29 cellular contexts compared by ENCODE assay signal in genomic region chr17:31452101-31452500, GRCh38.
DNase-seq lines count a peak whose midpoint lies in the region; ATAC-seq and TF ChIP-seq lines count a peak whose summit lies in the region.
"Had no signal": no experiment of that assay in that cellular context is flagged by ENCODE, and none has a peak within 500 bp of the region (broad histone marks: within the 10 kb centered on the region; RNA-seq: fewer than 3 reads in every experiment).

No MANE protein-coding gene starts in this region.

- H3K9me3 ChIP-seq in BLaER1 (no peaks in the 10 kb centered on the region), H9 (ENCODE audit: control insufficient read depth, low read depth, low read length) (no peaks in the 10 kb centered on the region), neural progenitor cell (ENCODE audit: low read depth) (no peaks in the 10 kb centered on the region)
- H3K9me3 ChIP-seq: left lung, Peyer's patch, psoas muscle, thoracic aorta had no signal

- 0 out of 2 replicates have a peak overlapping the region, but pooled peaks have one; percentile 22 for H3K27ac ChIP-seq in BLaER1
- H3K27ac ChIP-seq in H9 (ENCODE audit: insufficient read length, low read depth, low read length): no peak overlapping the region
- H3K27ac ChIP-seq in neural progenitor cell: no peak overlapping the region
- H3K27ac ChIP-seq: cardiac muscle cell, hepatocyte, left lung, psoas muscle, skin epidermis, thoracic aorta, WERI-Rb-1 had no signal

- H3F3A ChIP-seq in neural progenitor cell (ENCODE audit: low read depth): peaks cover 7% of the 10 kb centered on the region

- H3K27me3 Mint-ChIP-seq in H9 (ENCODE audit: low read depth) (no peaks in the 10 kb centered on the region; the same call in 1 of the 2 replicates), brain (peaks cover 3% of the 10 kb centered on the region), neural progenitor cell (ENCODE audit: insufficient read depth, low read depth) (peaks cover 7% of the 10 kb centered on the region)

- WGBS in H9 (ENCODE audit: extremely low coverage, insufficient read length, low lambda C conversion rate): no CpG with 5 or more reads among the region's 4 CpGs

- TF ChIP-seq CTCF in H9 (conservative IDR thresholded peaks at IDR 0.05) (no peak), brain (conservative IDR thresholded peaks at IDR 0.05) (no peak), neural progenitor cell (IDR thresholded peaks at IDR 0.05) (no peak)

- no peak overlapping the region for H4K91ac ChIP-seq in H9 (ENCODE audit: insufficient read length, low read depth, low read length)

- no peak overlapping the region for H2BK120ac ChIP-seq in H9 (ENCODE audit: low read depth, low read length, poor library complexity, severe bottlenecking)

- no peak overlapping the region for H3K14ac ChIP-seq in H9 (ENCODE audit: insufficient read depth, low read length)

- no peak overlapping the region for H2AK5ac ChIP-seq in H9 (ENCODE audit: insufficient read length, low read length)

- no peaks in the 10 kb centered on the region for H3K36me3 ChIP-seq in BLaER1
- H3K36me3 ChIP-seq in neural progenitor cell: no peaks in the 10 kb centered on the region
- H3K36me3 ChIP-seq: cardiac muscle cell, left lung, Peyer's patch, thoracic aorta, WERI-Rb-1 had no signal

- H3K27ac Mint-ChIP-seq in H9 (peak overlapping the region in 2 of 3 experiments; percentile 41 to 66; a peak in 2 of 7 replicates), brain (peak overlapping the region in 4 of 5 experiments; percentile 30 to 91 (median 53)), neural progenitor cell (no peak overlapping the region)
- H3K27ac Mint-ChIP-seq: stimulated activated effector memory CD8-positive, alpha-beta T cell treated with anti-CD3 and anti-CD28 coated beads, Interleukin-12 subunit alpha, Interleukin-12 subunit beta, amount 100 ng/mL, for 72 hours had no signal

- H2BK20ac ChIP-seq in H9 (ENCODE audit: low read depth, low read length, poor library complexity, severe bottlenecking): no peak overlapping the region

- DNase-seq in H9 (no peak), neural progenitor cell (ENCODE audit: low spot score) (peak; percentile 37), SHP77 (lab: John Stamatoyannopoulos, UW) (no peak), ecto neural progenitor cell (ENCODE audit: low spot score) (no peak), NCI-H2227 (lab: John Stamatoyannopoulos, UW; ENCODE audit: unreplicated experiment) (no peak)
- DNase-seq: activated CD4-positive, alpha-beta T cell treated with anti-CD3 and anti-CD28 coated beads, Interleukin-2, amount 50 U/mL, for 1 hour; activated CD8-positive, alpha-beta memory T cell treated with anti-CD3 and anti-CD28 coated beads, Interleukin-2, amount 50 U/mL, for 48 hours; activated effector memory CD4-positive, alpha-beta T cell treated with anti-CD3 and anti-CD28 coated beads, Interleukin-2, amount 50 U/mL, for 16 hours; COR-L47; H7; immature natural killer cell; NCI-H1105 treated with DMSO at 0.1 percent for 48 hours; NCI-H2081 treated with DMSO at 0.1 percent for 48 hours; NCI-H446 treated with DMSO at 0.1 percent for 48 hours; psoas muscle; stimulated activated CD4-positive, alpha-beta T cell treated with anti-CD3 and anti-CD28 coated beads, Interleukin-2, amount 100 ng/mL, for 24 hours; T-helper 2 cell; WERI-Rb-1 had no signal

- H2BK12ac ChIP-seq in H9 (ENCODE audit: insufficient read length, low read depth, low read length): no peak overlapping the region

- H3K4me2 ChIP-seq in BLaER1: peak overlapping the region; percentile 65
- H3K4me2 ChIP-seq in H9 (ENCODE audit: insufficient read depth, insufficient read length, low read length): no peak overlapping the region
- peak overlapping the region; percentile 19 for H3K4me2 ChIP-seq in neural progenitor cell
- H3K4me2 ChIP-seq: hepatocyte had no signal

- H4K20me1 ChIP-seq in BLaER1: no peaks in the 10 kb centered on the region
- no peaks in the 10 kb centered on the region for H4K20me1 ChIP-seq in H9 (ENCODE audit: control insufficient read depth, insufficient read depth, insufficient read length)
- no peaks in the 10 kb centered on the region for H4K20me1 ChIP-seq in neural progenitor cell (ENCODE audit: low read depth)

- H3K79me2 ChIP-seq in H9 (ENCODE audit: insufficient read depth, low read length): no peaks in the 10 kb centered on the region
- H3K79me2 ChIP-seq in neural progenitor cell (ENCODE audit: low read depth): no peaks in the 10 kb centered on the region
- H3K79me2 ChIP-seq: hepatocyte had no signal

- H3K18ac ChIP-seq in H9 (ENCODE audit: insufficient read length, low read depth, low read length): no peak overlapping the region

- H3K56ac ChIP-seq in H9 (ENCODE audit: insufficient read length, low read depth, low read length): no peak overlapping the region

- no peak overlapping the region for H4K8ac ChIP-seq in H9 (replicated peaks; ENCODE audit: insufficient read length, low read depth, low read length)

- no peak overlapping the region for H4K5ac ChIP-seq in H9 (ENCODE audit: insufficient read length, low read depth, low read length)

- H3T11ph ChIP-seq in H9 (ENCODE audit: low read length): no peak overlapping the region

- no peak overlapping the region for H2BK5ac ChIP-seq in H9 (ENCODE audit: insufficient read length, low read length)

- no peak overlapping the region for H2BK15ac ChIP-seq in H9 (ENCODE audit: low read depth, low read length)

- H3K4me3 Mint-ChIP-seq in H9: no peak overlapping the region
- H3K4me3 Mint-ChIP-seq in brain: no peak overlapping the region
- no peak overlapping the region for H3K4me3 Mint-ChIP-seq in neural progenitor cell
- H3K4me3 Mint-ChIP-seq: dendritic cell treated with granulocyte-macrophage colony-stimulating factor and Interleukin-4, amounts not matched to agents 40 ng/mL and 50 ng/mL, for 4 days; immature natural killer cell; stimulated activated effector memory CD8-positive, alpha-beta T cell treated with anti-CD3 and anti-CD28 coated beads, Interleukin-12 subunit alpha, Interleukin-12 subunit beta, amount 100 ng/mL, for 72 hours had no signal

- H3K36me3 Mint-ChIP-seq in H9 (ENCODE audit: insufficient read depth in 1 of 3, low read depth in 3 of 3) (0 out of 7 replicates have a peak, but pooled peaks cover 0 to 8% (median 0%) of the 10 kb centered on the region in 3 experiments), brain (no peaks in the 10 kb centered on the region), neural progenitor cell (no peaks in the 10 kb centered on the region)
- H3K36me3 Mint-ChIP-seq: immature natural killer cell; stimulated activated effector memory CD8-positive, alpha-beta T cell treated with anti-CD3 and anti-CD28 coated beads, Interleukin-12 subunit alpha, Interleukin-12 subunit beta, amount 100 ng/mL, for 72 hours had no signal

- H3K4me1 ChIP-seq in BLaER1 (peaks cover 35% of the 10 kb centered on the region), H9 (ENCODE audit: insufficient read depth, low read length) (no peaks in the 10 kb centered on the region), neural progenitor cell (peaks cover 17% of the 10 kb centered on the region)
- H3K4me1 ChIP-seq: Peyer's patch, psoas muscle had no signal

- H3K4me1 Mint-ChIP-seq in H9 (peaks cover 29 to 35% of the 10 kb centered on the region in 2 experiments), brain (peaks cover 14% of the 10 kb centered on the region), neural progenitor cell (peaks cover 25% of the 10 kb centered on the region)
- H3K4me1 Mint-ChIP-seq: immature natural killer cell; stimulated activated effector memory CD8-positive, alpha-beta T cell treated with anti-CD3 and anti-CD28 coated beads, Interleukin-12 subunit alpha, Interleukin-12 subunit beta, amount 100 ng/mL, for 72 hours had no signal

- H2AFZ ChIP-seq in H9 (ENCODE audit: low read length): no peak overlapping the region
- peak overlapping the region; percentile 72 for H2AFZ ChIP-seq in neural progenitor cell (replicated peaks)
- H2AFZ ChIP-seq: hepatocyte had no signal

- no peak overlapping the region for H3K4ac ChIP-seq in H9 (ENCODE audit: low read depth, low read length)

- H3K27me3 ChIP-seq in BLaER1: no peaks in the 10 kb centered on the region
- H3K27me3 ChIP-seq in H9 (ENCODE audit: insufficient read depth, low read length): no peaks in the 10 kb centered on the region
- no peaks in the 10 kb centered on the region for H3K27me3 ChIP-seq in neural progenitor cell
- H3K27me3 ChIP-seq: cardiac muscle cell, hepatocyte, left lung, Peyer's patch had no signal

- H3K23me2 ChIP-seq in H9 (ENCODE audit: insufficient read length, low read depth, low read length, poor library complexity, severe bottlenecking): no peaks in the 10 kb centered on the region

- H3K4me3 ChIP-seq in BLaER1: no peak overlapping the region
- no peak overlapping the region for H3K4me3 ChIP-seq in neural progenitor cell
- H3K4me3 ChIP-seq: cardiac muscle cell, hepatocyte, left lung, Peyer's patch, psoas muscle, skin epidermis, thoracic aorta had no signal

- H3K9me3 Mint-ChIP-seq in H9 (peaks cover 2 to 5% of the 10 kb centered on the region in 2 experiments; a peak in 3 of 5 replicates), brain (no peaks in the 10 kb centered on the region), neural progenitor cell (no peaks in the 10 kb centered on the region)
- H3K9me3 Mint-ChIP-seq: dendritic cell treated with granulocyte-macrophage colony-stimulating factor and Interleukin-4, amounts not matched to agents 40 ng/mL and 50 ng/mL, for 4 days; immature natural killer cell; stimulated activated effector memory CD8-positive, alpha-beta T cell treated with anti-CD3 and anti-CD28 coated beads, Interleukin-12 subunit alpha, Interleukin-12 subunit beta, amount 100 ng/mL, for 72 hours had no signal

- TF ChIP-seq POLR2A in GM18505 (IDR thresholded peaks at IDR 0.05; ENCODE audit: borderline replicate concordance, extremely low read depth, insufficient read depth, insufficient read length): no peak

- no peaks in the 10 kb centered on the region for H3K79me1 ChIP-seq in H9 (ENCODE audit: insufficient read depth, low read depth, low read length, poor library complexity, severe bottlenecking)

- no peak for ATAC-seq in GM18505 (IDR thresholded peaks at IDR 0.05; ENCODE audit: unreplicated experiment)
- ATAC-seq: psoas muscle; stimulated activated effector memory CD8-positive, alpha-beta T cell treated with anti-CD3 and anti-CD28 coated beads, Interleukin-12 subunit alpha, Interleukin-12 subunit beta, amount 100 ng/mL, for 72 hours had no signal

- H3K9ac ChIP-seq in BLaER1 (0 out of 2 replicates have a peak overlapping the region, but pooled peaks have one; percentile 15), H9 (ENCODE audit: extremely low read depth, insufficient read length, low read length) (no peak overlapping the region), neural progenitor cell (no peak overlapping the region)

- no peak overlapping the region for H3K23ac ChIP-seq in H9 (ENCODE audit: insufficient read length, low read depth, low read length)
